1 cellular context compared by ENCODE assay signal in the genomic region with DNA sequence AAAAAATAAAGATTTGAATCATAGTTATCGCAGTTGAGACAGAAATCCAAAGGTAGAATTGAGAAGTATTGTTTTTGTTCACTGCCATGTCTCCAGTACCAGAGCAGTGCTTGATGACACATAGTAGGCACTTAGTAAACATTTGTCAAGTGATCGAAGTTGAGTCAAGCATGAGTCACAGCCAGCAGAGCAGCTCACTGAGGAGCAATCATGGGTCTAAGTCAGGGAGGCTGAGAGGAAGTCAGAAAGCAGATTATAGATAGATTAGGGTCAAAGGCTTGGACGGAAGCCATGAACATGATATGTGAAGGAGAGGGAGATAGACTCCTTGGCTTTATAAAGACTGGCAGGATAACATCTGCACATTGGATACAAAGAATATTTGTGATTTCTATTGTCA.
TF ChIP-seq lines count a peak whose summit lies in the region.

No MANE protein-coding gene starts in this region.

TF ChIP-seq in SK-N-SH treated with all-trans-retinoic acid at 6 μM for 48 hours, 23 proteins besides CTCF, POLR2A, EP300 and RAD21 (continued from another document):
- TF ChIP-seq, protein P1, sequence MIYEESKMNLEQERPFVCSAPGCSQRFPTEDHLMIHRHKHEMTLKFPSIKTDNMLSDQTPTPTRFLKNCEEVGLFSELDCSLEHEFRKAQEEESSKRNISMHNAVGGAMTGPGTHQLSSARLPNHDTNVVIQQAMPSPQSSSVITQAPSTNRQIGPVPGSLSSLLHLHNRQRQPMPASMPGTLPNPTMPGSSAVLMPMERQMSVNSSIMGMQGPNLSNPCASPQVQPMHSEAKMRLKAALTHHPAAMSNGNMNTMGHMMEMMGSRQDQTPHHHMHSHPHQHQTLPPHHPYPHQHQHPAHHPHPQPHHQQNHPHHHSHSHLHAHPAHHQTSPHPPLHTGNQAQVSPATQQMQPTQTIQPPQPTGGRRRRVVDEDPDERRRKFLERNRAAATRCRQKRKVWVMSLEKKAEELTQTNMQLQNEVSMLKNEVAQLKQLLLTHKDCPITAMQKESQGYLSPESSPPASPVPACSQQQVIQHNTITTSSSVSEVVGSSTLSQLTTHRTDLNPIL (CRISPR knock-in tag; IDR thresholded peaks at IDR 0.05; ENCODE audit: low read depth) = no peak
- TF ChIP-seq ZFP30 (CRISPR knock-in tag; IDR thresholded peaks at IDR 0.05) (no peak), ISL1 (CRISPR knock-in tag; IDR thresholded peaks at IDR 0.05) (peak; percentile 38; the same call in 1 of the 2 replicates)
